In genomic region chr4:137655286-137655685, GRCh38 we compare ENCODE assay signal across 23 cellular contexts.
"Had no signal": no experiment of that assay in that cellular context is flagged by ENCODE, and none has a peak within 500 bp of the region (broad histone marks: within the 10 kb centered on the region; RNA-seq: fewer than 3 reads in every experiment).

No MANE protein-coding gene starts in this region.

- H3K9me3 Mint-ChIP-seq: endodermal cell had no signal

- H3K4me1 ChIP-seq: gastrocnemius medialis, lower lobe of right lung, pancreas, suprapubic skin, thyroid gland, upper lobe of left lung, vagina had no signal

- DNase-seq: effector CD4-positive, alpha-beta T cell; endodermal cell; erythroblast; gastrocnemius medialis; immature natural killer cell; left ventricle myocardium inferior; lower lobe of right lung; naive B cell; nephron progenitor cell; nucleus accumbens; pancreas; right cardiac atrium; stimulated activated CD4-positive, alpha-beta T cell treated with anti-CD3 and anti-CD28 coated beads, Interleukin-4, amount 100 ng/mL, for 1 hour; stimulated activated CD8-positive, alpha-beta memory T cell treated with anti-CD3 and anti-CD28 coated beads, Interleukin-4, amount 100 ng/mL, for 48 hours; stimulated activated naive CD8-positive, alpha-beta T cell treated with anti-CD3 and anti-CD28 coated beads, Interleukin-15, Interleukin-2, amounts not matched to agents 100 U/mL and 50 U/mL, for 24 hours; thyroid gland; upper lobe of left lung had no signal

- H3K27ac ChIP-seq: coronary artery, gastrocnemius medialis, left ventricle myocardium inferior, lower lobe of right lung, pancreas, suprapubic skin, thyroid gland, upper lobe of left lung, vagina had no signal

- H3K27ac Mint-ChIP-seq: endodermal cell; immature natural killer cell; memory B cell; naive B cell; nephron progenitor cell; progenitor cell of endocrine pancreas; stimulated activated effector memory CD8-positive, alpha-beta T cell treated with anti-CD3 and anti-CD28 coated beads, Interleukin-12 subunit alpha, Interleukin-12 subunit beta, amount 100 ng/mL, for 72 hours had no signal

- H3K36me3 Mint-ChIP-seq: immature natural killer cell; memory B cell; naive B cell; stimulated activated effector memory CD8-positive, alpha-beta T cell treated with anti-CD3 and anti-CD28 coated beads, Interleukin-12 subunit alpha, Interleukin-12 subunit beta, amount 100 ng/mL, for 72 hours had no signal

- H3K4me3 ChIP-seq: coronary artery, gastrocnemius medialis, left ventricle myocardium inferior, lower lobe of right lung, pancreas, suprapubic skin, thyroid gland, upper lobe of left lung, vagina had no signal

- H3K36me3 ChIP-seq: gastrocnemius medialis, left ventricle myocardium inferior, lower lobe of right lung, pancreas, suprapubic skin, thyroid gland, upper lobe of left lung, vagina had no signal

- ATAC-seq: gastrocnemius medialis; lower lobe of right lung; pancreas; right cardiac atrium; stimulated activated effector memory CD8-positive, alpha-beta T cell treated with anti-CD3 and anti-CD28 coated beads, Interleukin-12 subunit alpha, Interleukin-12 subunit beta, amount 100 ng/mL, for 72 hours; stimulated activated naive CD8-positive, alpha-beta T cell treated with anti-CD3 and anti-CD28 coated beads, Interleukin-15, Interleukin-2, amounts not matched to agents 100 U/mL and 50 U/mL, for 24 hours had no signal

- H3K4me3 Mint-ChIP-seq: endodermal cell; immature natural killer cell; memory B cell; naive B cell; nephron progenitor cell; stimulated activated effector memory CD8-positive, alpha-beta T cell treated with anti-CD3 and anti-CD28 coated beads, Interleukin-12 subunit alpha, Interleukin-12 subunit beta, amount 100 ng/mL, for 72 hours had no signal

- H3K27me3 Mint-ChIP-seq: memory B cell, naive B cell, progenitor cell of endocrine pancreas had no signal

- H3K4me1 Mint-ChIP-seq: endodermal cell; immature natural killer cell; memory B cell; naive B cell; stimulated activated effector memory CD8-positive, alpha-beta T cell treated with anti-CD3 and anti-CD28 coated beads, Interleukin-12 subunit alpha, Interleukin-12 subunit beta, amount 100 ng/mL, for 72 hours had no signal

- H3K9me3 ChIP-seq: gastrocnemius medialis, left ventricle myocardium inferior, lower lobe of right lung, pancreas, suprapubic skin, thyroid gland, upper lobe of left lung, vagina had no signal

- H3K27me3 ChIP-seq: gastrocnemius medialis, pancreas, suprapubic skin, thyroid gland, upper lobe of left lung, vagina had no signal
